8 cellular contexts compared by ENCODE assay signal in the genomic region with DNA sequence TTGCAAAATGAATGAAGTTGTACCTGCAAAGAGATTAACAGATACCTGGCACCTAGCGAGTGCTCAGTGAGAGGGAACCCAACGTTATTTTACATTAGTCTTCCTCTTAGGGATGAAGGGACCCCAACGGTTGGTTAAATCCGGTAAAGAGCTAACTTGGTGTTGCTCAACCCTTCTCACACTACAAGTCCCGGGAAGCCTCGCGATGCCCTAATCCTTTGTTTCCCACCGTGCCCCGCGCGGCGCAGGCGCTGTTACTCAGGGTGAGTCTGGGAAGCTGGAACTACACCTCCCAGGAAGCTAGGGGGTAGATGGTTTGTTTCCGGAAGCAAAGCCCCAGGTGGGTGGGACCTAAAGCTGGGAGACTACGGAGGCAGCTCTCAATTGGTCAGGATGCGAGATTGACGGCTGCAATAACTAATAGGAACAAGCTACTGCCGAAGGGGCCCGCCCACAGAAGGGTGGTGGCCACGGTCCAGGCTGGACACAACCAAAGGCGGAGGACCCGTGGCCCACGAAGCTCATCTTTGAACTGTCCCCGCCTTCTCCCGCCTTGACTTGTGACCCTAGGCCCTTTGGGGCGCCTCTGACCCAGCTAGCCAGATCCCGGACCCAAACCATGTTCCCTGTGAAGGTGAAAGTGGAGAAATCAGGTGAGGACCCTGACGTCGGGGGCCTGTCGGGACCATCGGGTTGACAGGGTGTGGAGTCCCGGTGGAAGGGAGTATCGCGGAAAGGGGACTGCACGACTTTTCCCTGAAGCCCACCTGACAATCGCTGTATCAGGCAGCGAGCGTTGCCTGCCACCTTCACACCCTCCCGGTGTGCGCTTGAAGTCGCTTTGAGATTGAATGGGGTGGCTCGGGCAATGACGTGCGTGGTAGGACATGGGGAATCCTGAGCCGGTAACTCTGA. TPM values are rescaled to one million over a fixed set of nuclear protein-coding genes. Genes with fewer than 3 reads are reported as not detected.
DNase-seq lines count a peak whose midpoint lies in the region; ATAC-seq and TF ChIP-seq lines count a peak whose summit lies in the region.

A gene with protein sequence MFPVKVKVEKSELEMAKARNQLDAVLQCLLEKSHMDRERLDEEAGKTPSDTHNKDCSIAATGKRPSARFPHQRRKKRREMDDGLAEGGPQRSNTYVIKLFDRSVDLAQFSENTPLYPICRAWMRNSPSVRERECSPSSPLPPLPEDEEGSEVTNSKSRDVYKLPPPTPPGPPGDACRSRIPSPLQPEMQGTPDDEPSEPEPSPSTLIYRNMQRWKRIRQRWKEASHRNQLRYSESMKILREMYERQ (plus strand): TSS at position 471 of the 915 bp plus-strand sequence. CDS start 149 bp downstream, at position 620.

- CTCF ChIA-PET in activated naive CD4-positive, alpha-beta T cell treated with anti-CD3 and anti-CD28 coated beads, Interleukin-2, amount 10 ng/mL, durations not matched to agents 7 days and 5 days (lab: Charles Lee), result interaction anchor here (0.6 to 1.4 kb wide), 5 partner anchors 11 to 160 kb away, joined by 3 to 8 read pairs (median 5); no protein-coding TSS in a partner anchor

- peak within 1 kb of the TSS; percentile 95 for H3K4me3 Mint-ChIP-seq in activated naive CD4-positive, alpha-beta T cell treated with anti-CD3 and anti-CD28 coated beads, Interleukin-2, amount 10 ng/mL, durations not matched to agents 7 days and 5 days

- no peak for TF ChIP-seq CTCF in HFF-Myc (IDR thresholded peaks at IDR 0.05; ENCODE audit: low read depth, low read length, missing control alignments)
- TF ChIP-seq CTCF in gastroesophageal sphincter (IDR thresholded peaks at IDR 0.05), result peak in 2 of 4 experiments; percentile 14 to 15
- TF ChIP-seq CTCF in neutrophil (IDR thresholded peaks at IDR 0.05), result peak; percentile 59

- DNase-seq in GM03348 (ENCODE audit: low spot score), result peak; percentile 97
- DNase-seq in HFF-Myc (ENCODE audit: extremely low read depth, low read depth), result peak; percentile 99
- peak; percentile 100 for DNase-seq in NAMALWA (ENCODE audit: low spot score)
- DNase-seq in SK-N-DZ (ENCODE audit: low spot score), result peak; percentile 98
- DNase-seq in activated naive CD4-positive, alpha-beta T cell treated with anti-CD3 and anti-CD28 coated beads, Interleukin-2, amount 10 ng/mL, durations not matched to agents 7 days and 5 days, result peak; percentile 99
- DNase-seq in superior temporal gyrus (ENCODE audit: extremely low spot score), result peak; percentile 100

- H3K36me3 ChIP-seq in gastroesophageal sphincter, result peaks cover 0 to 34% of the 10 kb centered on the region in 2 donors
- H3K36me3 ChIP-seq in neutrophil, result peaks cover 16% of the 10 kb centered on the region

- no peak for TF ChIP-seq EP300 in gastroesophageal sphincter (IDR thresholded peaks at IDR 0.05)

- H3K27ac ChIP-seq in gastroesophageal sphincter, result peak within 1 kb of the TSS; percentile 70 to 87 (median 87)
- H3K27ac ChIP-seq in neutrophil, result peak within 1 kb of the TSS; percentile 75

- 2 to 3% methylated on average over 17 to 19 of the region's 45 CpGs for WGBS in gastroesophageal sphincter (ENCODE audit: low coverage in 1 of 2), 2 donors

- peak; percentile 79 to 87 for TF ChIP-seq POLR2A in gastroesophageal sphincter (IDR thresholded peaks at IDR 0.05)

- peaks cover 0 to 61% (median 28%) of the 10 kb centered on the region in 3 donors for H3K4me1 ChIP-seq in gastroesophageal sphincter
- H3K4me1 ChIP-seq in neutrophil (ENCODE audit: control insufficient read depth in 1 of 2, insufficient read depth in 1 of 2, low read depth in 1 of 2, low read length in 1 of 2), result peaks cover 40 to 47% of the 10 kb centered on the region in 2 experiments

- H3K4me3 ChIP-seq in HFF-Myc (replicated peaks; ENCODE audit: low read depth, low read length) (peak within 1 kb of the TSS; percentile 96), gastroesophageal sphincter (peak within 1 kb of the TSS; percentile 79 to 81), neutrophil (ENCODE audit: low read depth in 1 of 2, low read length in 1 of 2) (peak within 1 kb of the TSS; percentile 80 to 89)

- H3K27me3 ChIP-seq in gastroesophageal sphincter (no peaks in the 10 kb centered on the region), neutrophil (no peaks in the 10 kb centered on the region)

- peaks cover 21% of the 10 kb centered on the region for H3K36me3 Mint-ChIP-seq in activated naive CD4-positive, alpha-beta T cell treated with anti-CD3 and anti-CD28 coated beads, Interleukin-2, amount 10 ng/mL, durations not matched to agents 7 days and 5 days

- H3K27ac Mint-ChIP-seq in activated naive CD4-positive, alpha-beta T cell treated with anti-CD3 and anti-CD28 coated beads, Interleukin-2, amount 10 ng/mL, durations not matched to agents 7 days and 5 days, result peak within 1 kb of the TSS; percentile 95

- H3K4me1 Mint-ChIP-seq in activated naive CD4-positive, alpha-beta T cell treated with anti-CD3 and anti-CD28 coated beads, Interleukin-2, amount 10 ng/mL, durations not matched to agents 7 days and 5 days, result peaks cover 54% of the 10 kb centered on the region

- H3K9me3 ChIP-seq in gastroesophageal sphincter (no peaks in the 10 kb centered on the region), neutrophil (no peaks in the 10 kb centered on the region)

- H3K27me3 Mint-ChIP-seq in activated naive CD4-positive, alpha-beta T cell treated with anti-CD3 and anti-CD28 coated beads, Interleukin-2, amount 10 ng/mL, durations not matched to agents 7 days and 5 days, result no peaks in the 10 kb centered on the region

- peak; percentile 93 for ATAC-seq in gastroesophageal sphincter

- H3K9me3 Mint-ChIP-seq in activated naive CD4-positive, alpha-beta T cell treated with anti-CD3 and anti-CD28 coated beads, Interleukin-2, amount 10 ng/mL, durations not matched to agents 7 days and 5 days, result no peaks in the 10 kb centered on the region

RNA-seq across cellular contexts. Expression of the gene that starts here (rescaled TPM):
- 8.2 and 11.0 TPM in 2 replicates for polyA plus RNA-seq in SK-N-DZ (2014; cell fraction: cytosol; rRNA removed)
- polyA plus RNA-seq in SK-N-DZ (2014; cell fraction: nucleus; rRNA removed), result 40.1 and 53.4 TPM in 2 replicates
- 10 to 100 TPM; 14.4 to 29.4 (median 18.7) TPM for total RNA-seq in gastroesophageal sphincter

Comparison
In these comparisons a context has a peak if more than half of its experiments do, and no peak if none do; other contexts are left out.
1. Peak in every context shown above with its lines: DNase-seq, ATAC-seq, H3K4me3 ChIP-seq and H3K27ac ChIP-seq.